In the genomic region with DNA sequence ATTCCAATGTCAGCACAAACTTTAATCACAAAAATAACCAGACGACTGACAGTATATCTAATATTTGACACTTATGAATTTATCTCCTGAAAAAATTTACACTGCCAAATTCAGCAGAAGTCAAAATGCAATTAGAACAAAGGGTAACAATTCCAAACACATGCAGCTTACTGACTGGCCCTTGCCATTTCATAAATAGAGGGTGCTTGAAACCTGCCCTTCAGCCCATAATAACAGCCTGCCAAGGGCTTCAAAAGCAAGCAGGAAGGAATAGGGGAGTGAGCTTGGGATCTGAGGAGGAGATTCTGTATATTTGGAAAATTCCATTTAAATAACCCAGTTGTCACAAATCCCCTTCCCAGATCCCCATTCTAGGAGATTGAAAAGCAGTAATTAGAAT, we compare ENCODE assay signal across 16 cellular contexts.
DNase-seq lines count a peak whose midpoint lies in the region; ATAC-seq and TF ChIP-seq lines count a peak whose summit lies in the region.
"Had no signal": no experiment of that assay in that cellular context is flagged by ENCODE, and none has a peak within 500 bp of the region (broad histone marks: within the 10 kb centered on the region; RNA-seq: fewer than 3 reads in every experiment).

No MANE protein-coding gene starts in this region.

- no peak overlapping the region for H3K4me3 ChIP-seq in adipocyte (ENCODE audit: low read length)
- H3K4me3 ChIP-seq in A673 (ENCODE audit: low read depth, low read length, poor library complexity, severe bottlenecking): no peak overlapping the region
- H3K4me3 ChIP-seq: BLaER1, GM23248 had no signal

- H3K36me3 ChIP-seq in adipocyte (ENCODE audit: control insufficient read depth, insufficient read depth, low read length, severe bottlenecking) (no peaks in the 10 kb centered on the region), A673 (ENCODE audit: insufficient read depth, low read length, poor library complexity, severe bottlenecking) (no peaks in the 10 kb centered on the region)
- H3K36me3 ChIP-seq: BLaER1 had no signal

- POLR2A ChIA-PET in A673 (lab: Charles Lee; ENCODE audit: low non-redundant PET): interaction anchor here (0.7 kb wide), 1 partner anchor 451 kb away, joined by 4 read pairs; no protein-coding TSS in a partner anchor

- DNase-seq in Right ventricle myocardium superior (no peak), cardiac septum (ENCODE audit: low spot score) (no peak), adipocyte (ENCODE audit: low read depth) (no peak), left ventricle myocardium superior (no peak), A673 (ENCODE audit: low spot score) (no peak)
- DNase-seq: Caco-2; CD4-positive, CD25-positive, alpha-beta regulatory T cell; CD8-positive, alpha-beta T cell; DMS153; DND-41; GM23248; H7; HCEC 1CT had no signal

- H3K4me1 ChIP-seq in adipocyte (ENCODE audit: control insufficient read depth, insufficient read depth, low read length): peaks cover 35% of the 10 kb centered on the region
- peaks cover 6% of the 10 kb centered on the region for H3K4me1 ChIP-seq in A673 (ENCODE audit: insufficient read depth, low read length, poor library complexity, severe bottlenecking)
- H3K4me1 ChIP-seq: BLaER1, Caco-2 had no signal

- H3K27me3 ChIP-seq in adipocyte (replicated peaks; ENCODE audit: control insufficient read depth, insufficient read depth, low read length) (no peaks in the 10 kb centered on the region), A673 (replicated peaks; ENCODE audit: insufficient read depth, low read depth, low read length, poor library complexity) (no peaks in the 10 kb centered on the region)
- H3K27me3 ChIP-seq: BLaER1 had no signal

- H3K27ac ChIP-seq in A673 (ENCODE audit: low read depth, low read length, poor library complexity, severe bottlenecking): no peak overlapping the region
- H3K27ac ChIP-seq: BLaER1, C4-2B, GM23248 had no signal

- CTCF ChIA-PET in A673 (lab: Charles Lee): no interaction called here

- peak overlapping the region; percentile 53 for H3K9ac ChIP-seq in adipocyte (ENCODE audit: low read length)
- H3K9ac ChIP-seq: BLaER1, GM23248 had no signal

- peak; percentile 70 for ATAC-seq in Right ventricle myocardium superior (ENCODE audit: poor library complexity)
- peak; percentile 69 for ATAC-seq in left ventricle myocardium superior
- ATAC-seq in GM21381 (IDR thresholded peaks at IDR 0.05; ENCODE audit: unreplicated experiment): no peak
- ATAC-seq: CD8-positive, alpha-beta T cell had no signal

- H3K9me3 ChIP-seq in adipocyte (ENCODE audit: control insufficient read depth, low read length): no peaks in the 10 kb centered on the region
- no peaks in the 10 kb centered on the region for H3K9me3 ChIP-seq in A673 (ENCODE audit: low read depth, low read length, poor library complexity, severe bottlenecking)
- H3K9me3 ChIP-seq: BLaER1, Caco-2 had no signal

- TF ChIP-seq CTCF in A673 (conservative IDR thresholded peaks at IDR 0.05; ENCODE audit: low read depth, low read length): no peak

- intact Hi-C loops in Right ventricle myocardium superior (cut with DNase I) (no loop called here), cardiac septum (cut with DNase I) (no loop called here), left ventricle myocardium superior (cut with micrococcal nuclease) (no loop called here), A673 (cut with micrococcal nuclease; ENCODE audit: unreplicated experiment) (no loop called here)

- no TSS peak for BruUV-seq in A673 (replicated peaks; lab: Mats Ljungman, UMichigan)
